In the genomic region with DNA sequence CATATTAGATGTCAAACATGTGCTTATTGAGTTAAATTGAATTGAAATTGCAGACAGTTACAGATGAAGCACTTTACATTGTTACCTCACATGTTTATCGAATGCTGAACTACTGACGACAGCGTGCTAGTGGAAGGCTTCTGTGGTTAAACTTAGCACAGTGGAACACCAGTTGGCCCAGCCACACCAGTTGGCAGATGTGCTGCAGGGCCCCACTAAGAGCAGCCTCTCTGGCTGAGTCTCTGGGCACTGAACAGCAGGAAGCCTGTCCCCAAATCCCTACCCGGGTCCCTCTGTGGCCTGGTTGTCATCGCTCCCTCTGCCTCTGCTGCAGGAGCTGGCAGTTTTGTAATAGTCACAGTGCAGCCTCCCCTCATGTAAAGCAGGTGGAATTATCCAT, we compare ENCODE assay signal across 21 cellular contexts.
DNase-seq lines count a peak whose midpoint lies in the region; ATAC-seq and TF ChIP-seq lines count a peak whose summit lies in the region.
"Had no signal": no experiment of that assay in that cellular context is flagged by ENCODE, and none has a peak within 500 bp of the region (broad histone marks: within the 10 kb centered on the region; RNA-seq: fewer than 3 reads in every experiment).

No MANE protein-coding gene starts in this region.

- H3K4me1 ChIP-seq in heart left ventricle, result peaks cover 0 to 11% (median 0%) of the 10 kb centered on the region in 12 donors

- H3K4me3 ChIP-seq in heart left ventricle, result no peak overlapping the region
- H3K4me3 ChIP-seq: BLaER1 treated with 17β-estradiol and CSF1 and Interleukin-3, amounts not matched to agents 10 nM and 100 nM had no signal

- no peaks in the 10 kb centered on the region for H3K9me3 ChIP-seq in heart left ventricle
- H3K9me3 ChIP-seq: BLaER1 treated with 17β-estradiol and CSF1 and Interleukin-3, amounts not matched to agents 10 nM and 100 nM had no signal

- DNase-seq in heart left ventricle, result peak in 4 of 5 donors; percentile 34 to 66 (median 50)
- no peak for DNase-seq in stimulated activated naive CD4-positive, alpha-beta T cell treated with Interleukin-2 at 50 U/mL for 16 hours (lab: John Stamatoyannopoulos, UW)
- DNase-seq in SW 1271 (lab: John Stamatoyannopoulos, UW), result no peak
- DNase-seq: Calu3; CD8-positive, alpha-beta T cell; DMS53; GOT3; KBM-7; NCI-H1417; NCI-H187 treated with DMSO at 0.1 percent for 48 hours; NCI-H2227 treated with DMSO at 0.1 percent for 48 hours; NCI-H510A treated with DMSO at 0.1 percent for 48 hours; NCI-H774; OCI-M1; SHP77 treated with DMSO at 0.1 percent for 48 hours had no signal

- H3K36me3 ChIP-seq in heart left ventricle, result no peaks in the 10 kb centered on the region
- H3K36me3 ChIP-seq: BLaER1 treated with 17β-estradiol and CSF1 and Interleukin-3, amounts not matched to agents 10 nM and 100 nM had no signal

- WGBS in heart left ventricle, 4 donors, result 37 to 60% (median 57%) methylated on average over 5 of the region's 5 CpGs

- H3K27me3 ChIP-seq in heart left ventricle, result peaks cover 0 to 12% (median 0%) of the 10 kb centered on the region in 9 donors
- H3K27me3 ChIP-seq in layer of hippocampus (ENCODE audit: control insufficient read depth, insufficient read depth, low read length), result no peaks in the 10 kb centered on the region
- H3K27me3 ChIP-seq: BLaER1 treated with 17β-estradiol and CSF1 and Interleukin-3, amounts not matched to agents 10 nM and 100 nM had no signal

- ATAC-seq in heart left ventricle (peak; percentile 94 to 99 (median 96)), HG02840 (IDR thresholded peaks at IDR 0.05; ENCODE audit: low FRiP score, unreplicated experiment) (no peak)
- ATAC-seq: CD8-positive, alpha-beta T cell; HepG2 had no signal

- intact Hi-C loops in heart left ventricle (cut with DNase I), result no loop called here

- peak overlapping the region; percentile 53 for H3K27ac ChIP-seq in angular gyrus (ENCODE audit: low read depth, low read length)
- no peak overlapping the region for H3K27ac ChIP-seq in heart left ventricle
- peak overlapping the region; percentile 72 for H3K27ac ChIP-seq in layer of hippocampus (ENCODE audit: low read depth, low read length)
- H3K27ac ChIP-seq in temporal lobe (ENCODE audit: low read depth, low read length), result peak overlapping the region; percentile 95
- H3K27ac ChIP-seq: BLaER1 treated with 17β-estradiol and CSF1 and Interleukin-3, amounts not matched to agents 10 nM and 100 nM had no signal

- no peak for TF ChIP-seq POLR2A in heart left ventricle (IDR thresholded peaks at IDR 0.05)

- no peak for TF ChIP-seq CTCF in heart left ventricle (IDR thresholded peaks at IDR 0.05)

Comparison
In these comparisons a context has a peak if more than half of its experiments do, and no peak if none do; other contexts are left out.
1. H3K27ac ChIP-seq: peak in angular gyrus (single experiment), layer of hippocampus (single experiment) and temporal lobe (single experiment); none in heart left ventricle (0 of 12).
2. DNase-seq: peak in heart left ventricle (4 of 5); none in stimulated activated naive CD4-positive, alpha-beta T cell treated with Interleukin-2 at 50 U/mL for 16 hours (single experiment) and SW 1271 (0 of 2).